In the genomic region with DNA sequence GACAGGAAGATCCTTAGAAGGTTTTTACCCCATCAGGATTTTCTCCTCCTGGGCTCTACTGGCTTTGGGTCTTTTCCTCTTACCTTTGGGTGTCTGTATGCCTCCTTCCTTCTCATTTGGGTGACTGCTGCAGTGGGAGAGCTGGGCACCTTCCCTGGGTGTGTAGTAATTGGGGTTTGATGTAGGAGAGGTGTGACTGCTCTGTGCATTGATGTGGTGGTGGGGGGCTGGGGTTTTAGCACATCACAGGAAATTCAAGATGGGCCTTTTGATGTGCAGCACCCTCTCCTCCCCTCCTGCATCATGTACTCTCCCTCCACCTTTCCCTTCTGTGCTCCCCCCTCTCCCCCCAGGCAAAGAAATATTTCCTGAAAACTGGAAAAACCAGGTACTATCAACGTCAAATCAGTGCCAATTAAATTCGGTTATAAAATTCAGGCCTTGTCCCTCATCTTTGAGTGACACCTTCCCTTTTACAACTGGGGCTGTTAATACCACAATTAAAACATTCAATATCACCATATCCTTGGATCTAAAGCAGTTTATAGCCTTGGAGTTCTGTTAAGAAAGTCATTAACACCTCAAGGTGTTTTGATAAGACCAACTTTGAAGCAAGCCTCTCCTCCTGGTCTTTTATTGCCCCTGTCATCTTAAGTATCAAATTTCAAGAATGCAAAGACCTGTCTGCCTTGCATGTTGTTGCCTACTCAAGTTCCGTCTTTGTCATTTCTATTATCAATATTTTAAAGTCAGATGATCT, we compare ENCODE assay signal across 14 cellular contexts. TPM values are rescaled to one million over a fixed set of nuclear protein-coding genes. Genes with fewer than 3 reads are reported as not detected.
DNase-seq lines count a peak whose midpoint lies in the region; ATAC-seq, FAIRE-seq and TF ChIP-seq lines count a peak whose summit lies in the region.
"Had no signal": no experiment of that assay in that cellular context is flagged by ENCODE, and none has a peak within 500 bp of the region (broad histone marks: within the 10 kb centered on the region; RNA-seq: fewer than 3 reads in every experiment).

No MANE protein-coding gene starts in this region.

- CTCF ChIA-PET in T-cell (lab: Charles Lee): no interaction called here
- CTCF ChIA-PET in MCF 10A (lab: Yijun Ruan, JAX): no interaction called here

- peak; percentile 83 to 94 (median 94) for ATAC-seq in T-cell (replicated peaks in 1 of 4)
- ATAC-seq in activated naive CD4-positive, alpha-beta T cell treated with anti-CD3 and anti-CD28 coated beads, Interleukin-2, amount 50 U/mL, for 72 hours: peak; percentile 63 to 84
- ATAC-seq: body of pancreas had no signal

- H3K9me3 Mint-ChIP-seq in T-cell (no peaks in the 10 kb centered on the region), MCF 10A (ENCODE audit: unreplicated experiment) (no peaks in the 10 kb centered on the region)
- H3K9me3 Mint-ChIP-seq in activated naive CD4-positive, alpha-beta T cell treated with anti-CD3 and anti-CD28 coated beads, Interleukin-2, amount 50 U/mL, for 72 hours: no peaks in the 10 kb centered on the region

- WGBS in small intestine, 3 donors: 10 to 54% (median 21%) methylated on average over 3 of the region's 3 CpGs

- H3K27ac Mint-ChIP-seq in T-cell (peak overlapping the region; percentile 83 to 93), MCF 10A (ENCODE audit: low read depth, unreplicated experiment) (no peak overlapping the region)
- H3K27ac Mint-ChIP-seq in activated naive CD4-positive, alpha-beta T cell treated with anti-CD3 and anti-CD28 coated beads, Interleukin-2, amount 50 U/mL, for 72 hours: no peak overlapping the region

- no peak for FAIRE-seq in small intestine (lab: Jason Lieb, UNC)
- FAIRE-seq: frontal cortex, GM12892 had no signal

- BruUV-seq in MCF 10A (replicated peaks; lab: Mats Ljungman, UMichigan): no TSS peak

- H3K27me3 ChIP-seq in small intestine (ENCODE audit: control insufficient read depth in 2 of 2, insufficient read depth in 2 of 2, low read length in 2 of 2): no peaks in the 10 kb centered on the region
- H3K27me3 ChIP-seq: BLaER1 treated with 17β-estradiol and CSF1 and Interleukin-3, amounts not matched to agents 10 nM and 100 nM; body of pancreas had no signal

- H3K4me3 Mint-ChIP-seq in T-cell: peak overlapping the region; percentile 31 to 75 (median 63)
- H3K4me3 Mint-ChIP-seq in MCF 10A (ENCODE audit: unreplicated experiment): no peak overlapping the region

- POLR2A ChIA-PET in T-cell (lab: Charles Lee): no interaction called here
- POLR2A ChIA-PET in MCF 10A (lab: Yijun Ruan, JAX): no interaction called here

- no peak overlapping the region for H3K27ac ChIP-seq in small intestine (ENCODE audit: low read depth in 1 of 2, low read length in 1 of 2)
- H3K27ac ChIP-seq: BLaER1 treated with 17β-estradiol and CSF1 and Interleukin-3, amounts not matched to agents 10 nM and 100 nM; body of pancreas; parathyroid adenoma had no signal

- no peaks in the 10 kb centered on the region for H3K9me3 ChIP-seq in small intestine (ENCODE audit: control insufficient read depth, low read depth)
- H3K9me3 ChIP-seq: BLaER1 treated with 17β-estradiol and CSF1 and Interleukin-3, amounts not matched to agents 10 nM and 100 nM; body of pancreas had no signal

- no peak for TF ChIP-seq CTCF in MCF 10A (IDR thresholded peaks at IDR 0.05; ENCODE audit: unreplicated experiment)

- DNase-seq in ELF-1 (ENCODE audit: low read depth, low spot score): peak; percentile 39
- DNase-seq in T-cell: peak; percentile 30 to 75 (median 53)
- DNase-seq in activated naive CD4-positive, alpha-beta T cell treated with anti-CD3 and anti-CD28 coated beads, Interleukin-2, amount 50 U/mL, for 72 hours (ENCODE audit: low spot score in 2 of 2): peak in 1 of 2 donors; percentile 31
- peak; percentile 53 for DNase-seq in small intestine
- no peak for DNase-seq in MCF 10A (ENCODE audit: unreplicated experiment)
- DNase-seq in NCI-H510A (lab: John Stamatoyannopoulos, UW): no peak
- DNase-seq in NCI-H226: no peak
- DNase-seq: body of pancreas, MM.1S, NCI-H2081 had no signal

- H3K36me3 Mint-ChIP-seq in T-cell (no peaks in the 10 kb centered on the region), MCF 10A (ENCODE audit: insufficient read depth, unreplicated experiment) (no peaks in the 10 kb centered on the region)
- H3K36me3 Mint-ChIP-seq in activated naive CD4-positive, alpha-beta T cell treated with anti-CD3 and anti-CD28 coated beads, Interleukin-2, amount 50 U/mL, for 72 hours: no peaks in the 10 kb centered on the region

- H3K36me3 ChIP-seq in small intestine (ENCODE audit: control insufficient read depth in 2 of 2, insufficient read depth in 2 of 2, low read length in 2 of 2): no peaks in the 10 kb centered on the region
- H3K36me3 ChIP-seq: BLaER1 treated with 17β-estradiol and CSF1 and Interleukin-3, amounts not matched to agents 10 nM and 100 nM had no signal

- intact Hi-C loops in MCF 10A (cut with micrococcal nuclease): no loop called here

- H3K4me1 Mint-ChIP-seq in T-cell (peaks cover 91 to 98% (median 96%) of the 10 kb centered on the region in 3 donors), MCF 10A (ENCODE audit: insufficient read depth, unreplicated experiment) (peaks cover 22% of the 10 kb centered on the region)

- no peak overlapping the region for H3K4me3 ChIP-seq in small intestine (ENCODE audit: low read depth in 1 of 2, low read length in 2 of 2)
- H3K4me3 ChIP-seq: BLaER1 treated with 17β-estradiol and CSF1 and Interleukin-3, amounts not matched to agents 10 nM and 100 nM; body of pancreas had no signal

- H3K4me1 ChIP-seq in small intestine (ENCODE audit: control insufficient read depth in 2 of 2, insufficient read depth in 1 of 2, low read depth in 1 of 2, low read length in 1 of 2): peaks cover 0 to 3% of the 10 kb centered on the region in 2 donors
- H3K4me1 ChIP-seq: BLaER1 treated with 17β-estradiol and CSF1 and Interleukin-3, amounts not matched to agents 10 nM and 100 nM; body of pancreas had no signal

- H3K27me3 Mint-ChIP-seq in T-cell: no peaks in the 10 kb centered on the region
- H3K27me3 Mint-ChIP-seq in MCF 10A (ENCODE audit: insufficient read depth, unreplicated experiment): no peaks in the 10 kb centered on the region

RNA-seq across cellular contexts. Expression of gene EDAR, which starts 23.3 kb away (rescaled TPM):
- total RNA-seq in T-cell (10 to 100 TPM in 1 of 5 donors, 1 to 10 TPM in 4; 5.2 to 15.6 (median 7.4) TPM), MCF 10A (2022) (0.14 and 0.37 TPM in 2 replicates)
- under 1 TPM; 0.43 to 0.46 TPM for total RNA-seq in activated naive CD4-positive, alpha-beta T cell treated with anti-CD3 and anti-CD28 coated beads, Interleukin-2, amount 50 U/mL, for 72 hours
- under 1 TPM in 1 of 3 donors, not detected in 2; 0.09 TPM for polyA plus RNA-seq in small intestine
- total RNA-seq: body of pancreas had no signal

Comparison
In these comparisons a context has a peak if more than half of its experiments do, and no peak if none do; other contexts are left out.
1. DNase-seq: peak in ELF-1 (single experiment), T-cell (34 of 34) and small intestine (single experiment); none in MCF 10A (single experiment), NCI-H510A (single experiment) and NCI-H226 (single experiment).
2. H3K27ac Mint-ChIP-seq: peak in T-cell (2 of 2); none in activated naive CD4-positive, alpha-beta T cell treated with anti-CD3 and anti-CD28 coated beads, Interleukin-2, amount 50 U/mL, for 72 hours (0 of 2) and MCF 10A (single experiment).